Comparison of ENCODE assay signal across 8 cellular contexts in genomic region chr3:112642912-112643506, GRCh38. TPM values are rescaled to one million over a fixed set of nuclear protein-coding genes. Genes with fewer than 3 reads are reported as not detected.
A peak's percentile ranks its signal among the peaks of the same experiment; 100 is the strongest.
DNase-seq lines count a peak whose midpoint lies in the region; ATAC-seq, FAIRE-seq and TF ChIP-seq lines count a peak whose summit lies in the region.

No MANE protein-coding gene starts in this region.

- H3K4me2 ChIP-seq in HepG2 (ENCODE audit: low read depth, low read length), result no peak overlapping the region; the same call in 1 of the 2 replicates

- no peak for TF ChIP-seq EP300 in HepG2 (IDR thresholded peaks at IDR 0.05; ENCODE audit: low read depth in 2 of 2, low read length in 2 of 2)
- no peak for TF ChIP-seq EP300 in HepG2 (CRISPR knock-in tag; IDR thresholded peaks at IDR 0.05; ENCODE audit: borderline replicate concordance)

- CTCF ChIA-PET in HepG2 (lab: Yijun Ruan, JAX; ENCODE audit: low intra/inter-chr PET ratio, low total read pairs), result interaction anchor here (1.3 to 2.9 kb wide), 2 partner anchors 171 to 336 kb away, joined by 3 to 17 read pairs; no protein-coding TSS in a partner anchor

- H3K79me2 ChIP-seq in HepG2 (ENCODE audit: insufficient read depth, low read length), result no peaks in the 10 kb centered on the region

- H3K4me3 ChIP-seq in BE2C (ENCODE audit: low read depth, low read length), result peak overlapping the region; percentile 55
- peak overlapping the region; percentile 38 for H3K4me3 ChIP-seq in choroid plexus epithelial cell (ENCODE audit: low read depth, low read length)
- no peak overlapping the region for H3K4me3 ChIP-seq in HepG2 (replicated peaks in 1 of 3; ENCODE audit: insufficient read depth in 1 of 3, low read depth in 2 of 3, low read length in 3 of 3)

- in situ Hi-C loops in HepG2 (cut with HindIII; ENCODE audit: extremely low pct_ligation_motif_present, low pct_unique_long_range_greater_than_20kb), result loop anchor here (5.0 to 10.0 kb wide), 2 partner anchors 172 to 334 kb away; partner anchors contain the start of gene CD200R1

- peak; percentile 63 for TF ChIP-seq RAD21 in HepG2 (CRISPR knock-in tag; IDR thresholded peaks at IDR 0.05)

- no peaks in the 10 kb centered on the region for H3K27me3 ChIP-seq in BE2C
- H3K27me3 ChIP-seq in HepG2 (ENCODE audit: control insufficient read depth in 1 of 2, insufficient read depth in 2 of 2, low read length in 2 of 2), result peaks cover 3 to 23% of the 10 kb centered on the region in 2 experiments; a peak in 4 of 5 replicates

- H3K4me1 ChIP-seq in BE2C (no peaks in the 10 kb centered on the region), HepG2 (ENCODE audit: insufficient read depth, low read length) (peaks cover 11% of the 10 kb centered on the region; the same call in 1 of the 2 replicates)

- TF ChIP-seq CTCF in BE2C (IDR thresholded peaks at IDR 0.05; ENCODE audit: low read depth, low read length) (peak; percentile 94), choroid plexus epithelial cell (conservative IDR thresholded peaks at IDR 0.05; ENCODE audit: low read depth, low read length) (peak; percentile 96), HepG2 (CRISPR knock-in tag; IDR thresholded peaks at IDR 0.05) (peak; percentile 89)

- 3% methylated on average over 10 of the region's 10 CpGs for WGBS in HepG2 (ENCODE audit: low lambda C conversion rate)

- no peaks in the 10 kb centered on the region for H3K36me3 ChIP-seq in BE2C
- H3K36me3 ChIP-seq in HepG2 (replicated peaks in 1 of 2; ENCODE audit: control insufficient read depth in 1 of 2, insufficient read depth in 2 of 2, low read length in 2 of 2), result no peaks in the 10 kb centered on the region

- H4K20me1 ChIP-seq in HepG2 (ENCODE audit: insufficient read depth, low read length), result no peaks in the 10 kb centered on the region

- ATAC-seq in HG03378 (IDR thresholded peaks at IDR 0.05; ENCODE audit: unreplicated experiment), result peak; percentile 90
- peak; percentile 97 for ATAC-seq in HepG2

- no peaks in the 10 kb centered on the region for H3K9me3 ChIP-seq in BE2C
- no peaks in the 10 kb centered on the region for H3K9me3 ChIP-seq in HepG2 (ENCODE audit: low read length)

- DNase-seq in BE2C (peak; percentile 88), GM19240 (ENCODE audit: insufficient read length, low spot score) (peak; percentile 67), NCI-H446 (lab: John Stamatoyannopoulos, UW) (peak; percentile 82 to 87), choroid plexus epithelial cell (ENCODE audit: low read depth) (peak; percentile 96), HepG2 (ENCODE audit: low spot score) (peak; percentile 68)
- peak; percentile 65 for DNase-seq in activated CD4-positive, alpha-beta T cell treated with anti-CD3 and anti-CD28 coated beads for 1 hour
- DNase-seq in stimulated activated CD4-positive, alpha-beta T cell treated with anti-CD3 and anti-CD28 coated beads, TNF-alpha, amount 100 ng/mL, for 1 hour (ENCODE audit: low read depth in 3 of 3, low spot score in 1 of 3), result peak; percentile 45 to 63 (median 51)

- no peak overlapping the region for H3K9ac ChIP-seq in HepG2 (ENCODE audit: insufficient read depth, low read depth, low read length)

- intact Hi-C loops in HepG2 (cut with micrococcal nuclease; ENCODE audit: unreplicated experiment), result loop anchor here (1.0 to 2.0 kb wide), 3 partner anchors 92 to 336 kb away; no protein-coding TSS in a partner anchor

- no peak overlapping the region for H2AFZ ChIP-seq in HepG2 (ENCODE audit: low read length)

- no TSS peak for BruUV-seq in HepG2 (replicated peaks; lab: Mats Ljungman, UMichigan)

- H3K27ac ChIP-seq in HepG2 (ENCODE audit: extremely low read length, insufficient read depth, low read length), result no peak overlapping the region

- FAIRE-seq in HepG2 (lab: Jason Lieb, UNC), result peak; percentile 80

- TF ChIP-seq POLR2A in HepG2 (IDR thresholded peaks at IDR 0.05; ENCODE audit: insufficient read depth in 1 of 2, low read depth in 2 of 2, low read length in 2 of 2), result no peak

- POLR2A ChIA-PET in HepG2 (lab: Yijun Ruan, JAX), result no interaction called here

TF ChIP-seq in HepG2, 621 proteins besides CTCF, POLR2A, EP300 and RAD21 (continues in another document):
- TF ChIP-seq HOMEZ (CRISPR knock-in tag; IDR thresholded peaks at IDR 0.05; ENCODE audit: low read depth) (0 out of 2 replicates have a peak, but pooled peaks have one; percentile 16), PATZ1 (CRISPR knock-in tag; IDR thresholded peaks at IDR 0.05) (no peak)

RNA-seq across cellular contexts. Expression of gene CCDC80, which starts 2.1 kb away (rescaled TPM):
- polyA plus RNA-seq in BE2C (2012; ENCODE audit: insufficient read depth, insufficient read length, low read depth), result 9.5 TPM
- total RNA-seq in HepG2 (2016; rRNA removed; fragmentation: Illumina TruSeq; extraction: Trizol), result not detected in 2 replicates
- not detected in 2 replicates for total RNA-seq in HepG2 (2016; cell fraction: cytosol; rRNA removed; fragmentation: Illumina TruSeq; extraction: Trizol; ENCODE audit: low read depth)
- not detected in 2 replicates for total RNA-seq in HepG2 (2016; cell fraction: insoluble cytoplasmic fraction; rRNA removed; fragmentation: Illumina TruSeq; extraction: Trizol)
- total RNA-seq in HepG2 (2016; cell fraction: membrane; rRNA removed; fragmentation: Illumina TruSeq; extraction: Trizol), result not detected in 2 replicates
- not detected in 2 replicates for total RNA-seq in HepG2 (2016; cell fraction: nucleus; rRNA removed; fragmentation: Illumina TruSeq; extraction: Trizol)
- polyA plus RNA-seq in HepG2 (2011; rRNA removed), result not detected in 2 replicates
- not detected in 2 replicates for polyA plus RNA-seq in HepG2 (2011; cell fraction: cytosol; rRNA removed)
- not detected in 2 replicates for polyA plus RNA-seq in HepG2 (2011; cell fraction: nucleus; rRNA removed)
- polyA plus RNA-seq in HepG2 (2012), result 0.07 TPM in 2 replicates
- not detected in 2 replicates for polyA plus RNA-seq in HepG2 (2016; cell fraction: cytosol; fragmentation: Illumina TruSeq; extraction: Trizol; ENCODE audit: low read depth)
- not detected in 2 replicates for polyA plus RNA-seq in HepG2 (2016; cell fraction: insoluble cytoplasmic fraction; fragmentation: Illumina TruSeq; extraction: Trizol; ENCODE audit: low read depth)
- not detected in 2 replicates for polyA plus RNA-seq in HepG2 (2016; cell fraction: membrane; fragmentation: Illumina TruSeq; extraction: Trizol; ENCODE audit: low read depth)
- not detected in 2 replicates for polyA plus RNA-seq in HepG2 (2016; cell fraction: nucleus; fragmentation: Illumina TruSeq; extraction: Trizol; ENCODE audit: insufficient read depth, low read depth)
- 1.6 TPM in 1 of 2 replicates, not detected in the other for polyA minus RNA-seq in HepG2 (2011; rRNA and poly(A)+ RNA removed; ENCODE audit: low replicate concordance)
- not detected in 2 replicates for polyA minus RNA-seq in HepG2 (2011; cell fraction: cytosol; rRNA and poly(A)+ RNA removed)
- polyA minus RNA-seq in HepG2 (2011; cell fraction: nucleus; rRNA and poly(A)+ RNA removed), result under 0.01 TPM in 1 of 2 replicates, not detected in the other

Comparison
In these comparisons a context has a peak if more than half of its experiments do, and no peak if none do; other contexts are left out.
1. H3K4me3 ChIP-seq: peak in BE2C (single experiment) and choroid plexus epithelial cell (single experiment); none in HepG2 (0 of 3).
2. Peak in every context shown above with its lines, with median percentiles within 50 percentile points of each other: DNase-seq and CTCF ChIP-seq.